In the genomic region with DNA sequence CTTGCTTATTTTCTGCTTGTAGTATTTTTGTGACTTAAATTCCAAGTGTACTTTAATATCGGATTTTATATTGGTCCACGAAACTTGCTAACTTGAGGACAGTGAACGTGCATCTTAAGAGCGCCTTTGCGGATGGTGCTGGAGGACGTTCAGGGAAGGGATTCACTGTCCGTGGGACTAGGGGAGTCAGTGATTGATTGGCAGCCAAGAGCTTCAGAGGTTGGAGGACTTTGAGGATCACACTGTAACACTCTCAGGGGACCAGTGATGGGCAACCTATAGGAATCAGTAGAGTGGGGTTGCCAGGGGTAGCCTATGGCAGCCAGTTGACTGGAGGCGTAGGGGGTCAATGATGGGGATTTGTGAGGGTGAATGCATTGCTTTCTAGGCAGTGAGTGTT, we compare ENCODE assay signal across 8 cellular contexts. TPM values are rescaled to one million over a fixed set of nuclear protein-coding genes. Genes with fewer than 3 reads are reported as not detected.
DNase-seq lines count a peak whose midpoint lies in the region; ATAC-seq and TF ChIP-seq lines count a peak whose summit lies in the region.

No MANE protein-coding gene starts in this region.

- H3K9me3 Mint-ChIP-seq in stimulated activated naive CD8-positive, alpha-beta T cell treated with anti-CD3 and anti-CD28 coated beads, Interleukin-15, Interleukin-2, amounts not matched to agents 100 ng/mL and 50 ng/mL, for 24 hours: no peaks in the 10 kb centered on the region

- no peak overlapping the region for H2AK5ac ChIP-seq in mesendoderm (ENCODE audit: low read length)

- peak overlapping the region; percentile 82 for H3K56ac ChIP-seq in mesendoderm (ENCODE audit: low read length)

- peak overlapping the region; percentile 67 for H3K4me2 ChIP-seq in mesendoderm (ENCODE audit: low read length)

- TF ChIP-seq POLR2A in breast epithelium (IDR thresholded peaks at IDR 0.05): no peak

- no peak overlapping the region for H2BK120ac ChIP-seq in mesendoderm (ENCODE audit: low read depth, low read length)

- no peak for TF ChIP-seq CTCF in breast epithelium (IDR thresholded peaks at IDR 0.05)

- H3K9me3 ChIP-seq in breast epithelium (no peaks in the 10 kb centered on the region), aorta (ENCODE audit: control insufficient read depth, low read length) (no peaks in the 10 kb centered on the region)

- no peak overlapping the region for H3K18ac ChIP-seq in mesendoderm (ENCODE audit: low read length)

- no peak overlapping the region for H3K23ac ChIP-seq in mesendoderm (ENCODE audit: low read length)

- peaks cover 38% of the 10 kb centered on the region for H3K4me1 Mint-ChIP-seq in stimulated activated naive CD8-positive, alpha-beta T cell treated with anti-CD3 and anti-CD28 coated beads, Interleukin-15, Interleukin-2, amounts not matched to agents 100 ng/mL and 50 ng/mL, for 24 hours (ENCODE audit: low read depth)

- no peak overlapping the region for H2BK5ac ChIP-seq in mesendoderm (ENCODE audit: low read length)

- H3K4me1 ChIP-seq in breast epithelium: no peaks in the 10 kb centered on the region
- H3K4me1 ChIP-seq in mesendoderm (ENCODE audit: control insufficient read depth, low read depth, low read length): peaks cover 2% of the 10 kb centered on the region
- H3K4me1 ChIP-seq in aorta (ENCODE audit: control insufficient read depth in 1 of 2, insufficient read depth in 2 of 2, low read length in 2 of 2): peaks cover 2 to 4% of the 10 kb centered on the region in 2 donors

- peak overlapping the region; percentile 68 for H3K9ac ChIP-seq in mesendoderm (ENCODE audit: low read length)

- H3K27me3 ChIP-seq in breast epithelium: peaks cover 0 to 3% of the 10 kb centered on the region in 2 donors
- no peaks in the 10 kb centered on the region for H3K27me3 ChIP-seq in mesendoderm (ENCODE audit: insufficient read depth, low read length, poor library complexity)
- H3K27me3 ChIP-seq in aorta (ENCODE audit: control insufficient read depth in 1 of 2, insufficient read depth in 2 of 2, low read length in 1 of 2): no peaks in the 10 kb centered on the region

- no peak overlapping the region for H4K5ac ChIP-seq in mesendoderm (ENCODE audit: low read length)

- H3K27ac Mint-ChIP-seq in stimulated activated naive CD8-positive, alpha-beta T cell treated with anti-CD3 and anti-CD28 coated beads, Interleukin-15, Interleukin-2, amounts not matched to agents 100 ng/mL and 50 ng/mL, for 24 hours: peak overlapping the region; percentile 93

- H3K36me3 ChIP-seq in breast epithelium (no peaks in the 10 kb centered on the region), mesendoderm (ENCODE audit: control insufficient read depth, insufficient read depth, low read length) (no peaks in the 10 kb centered on the region), aorta (ENCODE audit: control insufficient read depth in 1 of 2, insufficient read depth in 2 of 2, low read length in 1 of 2) (peaks cover 0 to 2% of the 10 kb centered on the region in 2 donors)

- peaks cover 5% of the 10 kb centered on the region for H3K79me1 ChIP-seq in mesendoderm (ENCODE audit: low read length)

- WGBS in mesendoderm (ENCODE audit: extremely low coverage, insufficient coverage, low lambda C conversion rate): no CpG with 5 or more reads among the region's 8 CpGs
- 4 to 6% methylated on average over 8 of the region's 8 CpGs for WGBS in aorta, 2 donors

- H3K4me3 Mint-ChIP-seq in stimulated activated naive CD8-positive, alpha-beta T cell treated with anti-CD3 and anti-CD28 coated beads, Interleukin-15, Interleukin-2, amounts not matched to agents 100 ng/mL and 50 ng/mL, for 24 hours: peak overlapping the region; percentile 91

- H3K4me3 ChIP-seq in breast epithelium (peak overlapping the region; percentile 54 to 86 (median 79)), mesendoderm (ENCODE audit: low read length) (peak overlapping the region; percentile 59), aorta (ENCODE audit: low read length in 2 of 2) (peak overlapping the region; percentile 84 to 94)

- no peak for ATAC-seq in stimulated activated naive CD8-positive, alpha-beta T cell treated with anti-CD3 and anti-CD28 coated beads, Interleukin-15, Interleukin-2, amounts not matched to agents 100 U/mL and 50 U/mL, for 24 hours
- ATAC-seq in aorta (ENCODE audit: low FRiP score) (peak; percentile 19), HG03175 (IDR thresholded peaks at IDR 0.05; ENCODE audit: unreplicated experiment) (no peak)

- no peak for DNase-seq in stimulated activated naive CD8-positive, alpha-beta T cell treated with anti-CD3 and anti-CD28 coated beads, Interleukin-15, Interleukin-2, amounts not matched to agents 100 U/mL and 50 U/mL, for 24 hours
- DNase-seq in breast epithelium (ENCODE audit: low spot score in 2 of 2): no peak
- peak; percentile 6 for DNase-seq in mesendoderm
- no peak for DNase-seq in aorta
- DNase-seq in NCI-H345 treated with DMSO at 0.1 percent for 48 hours (lab: John Stamatoyannopoulos, UW; ENCODE audit: unreplicated experiment): no peak
- no peak for DNase-seq in islet precursor cell

- H3K36me3 Mint-ChIP-seq in stimulated activated naive CD8-positive, alpha-beta T cell treated with anti-CD3 and anti-CD28 coated beads, Interleukin-15, Interleukin-2, amounts not matched to agents 100 ng/mL and 50 ng/mL, for 24 hours (ENCODE audit: low read depth): peaks cover 31% of the 10 kb centered on the region

- no peak overlapping the region for H2BK15ac ChIP-seq in mesendoderm (replicated peaks; ENCODE audit: low read depth)

- no peak overlapping the region for H3K4ac ChIP-seq in mesendoderm (ENCODE audit: low read depth, low read length)

- H3K27ac ChIP-seq in breast epithelium (peak overlapping the region; percentile 77 to 83), mesendoderm (ENCODE audit: low read depth, low read length) (no peak overlapping the region), aorta (ENCODE audit: low read depth in 1 of 2, low read length in 2 of 2) (no peak overlapping the region)

- H4K8ac ChIP-seq in mesendoderm (ENCODE audit: low read depth, low read length): peak overlapping the region; percentile 98

- intact Hi-C loops in breast epithelium (cut with DNase I; ENCODE audit: low total_unique reads) (no loop called here), aorta (cut with DNase I) (loop anchor here in 1 of 2 donors (10.0 kb wide), 1 partner anchor 237 kb away; no protein-coding TSS in a partner anchor)

- H3K27me3 Mint-ChIP-seq in stimulated activated naive CD8-positive, alpha-beta T cell treated with anti-CD3 and anti-CD28 coated beads, Interleukin-15, Interleukin-2, amounts not matched to agents 100 ng/mL and 50 ng/mL, for 24 hours: peaks cover 8% of the 10 kb centered on the region

- peaks cover 2% of the 10 kb centered on the region for H3K79me2 ChIP-seq in mesendoderm (ENCODE audit: control insufficient read depth, insufficient read depth, low read length)

RNA-seq across cellular contexts. Expression of gene ZNF175, which starts 0.5 kb away (rescaled TPM):
- total RNA-seq in breast epithelium (10 to 100 TPM in 1 of 3 donors, 1 to 10 TPM in 2; 4.3 to 12.1 (median 8.9) TPM), aorta (10 to 100 TPM; 15.1 to 16.6 TPM)
- 3.4 TPM for polyA plus RNA-seq in mesendoderm (2013, experiment 1 of 2)
- polyA plus RNA-seq in mesendoderm (2013, experiment 2 of 2): 3.2 TPM
- 1 to 10 TPM; 1.8 to 3.1 TPM for polyA plus RNA-seq in aorta

RNA-seq across cellular contexts. Expression of gene SIGLEC6, which starts 40.1 kb away (rescaled TPM):
- 1 to 10 TPM in 1 of 3 donors, under 1 TPM in 1, not detected in 1; 0.73 to 4.8 TPM for total RNA-seq in breast epithelium
- 0.15 TPM for polyA plus RNA-seq in mesendoderm (2013, experiment 1 of 2)
- polyA plus RNA-seq in mesendoderm (2013, experiment 2 of 2): 0.13 TPM
- total RNA-seq in aorta: 1 to 10 TPM in 1 of 2 donors, under 1 TPM in 1; 0.52 to 2.9 TPM
- polyA plus RNA-seq in aorta: not detected

RNA-seq across cellular contexts. Expression of gene SIGLEC5, which starts 58.6 kb away (rescaled TPM):
- 1 to 10 TPM in 2 of 3 donors, not detected in 1; 1.6 to 1.8 TPM for total RNA-seq in breast epithelium
- polyA plus RNA-seq in mesendoderm (2013, experiment 1 of 2): not detected
- polyA plus RNA-seq in mesendoderm (2013, experiment 2 of 2): not detected
- 1 to 10 TPM in 1 of 2 donors, under 1 TPM in 1; 0.58 to 2.0 TPM for total RNA-seq in aorta
- polyA plus RNA-seq in aorta: not detected

Comparison
In these comparisons a context has a peak if more than half of its experiments do, and no peak if none do; other contexts are left out.
1. H3K27ac ChIP-seq: peak in breast epithelium (2 of 2); none in mesendoderm (single experiment) and aorta (0 of 2).
2. Peak in every context shown above with its lines, with median percentiles within 50 percentile points of each other: H3K4me3 ChIP-seq.